Comparison of ENCODE assay signal across 15 cellular contexts in genomic region chr16:87321336-87322107, GRCh38. TPM values are rescaled to one million over a fixed set of nuclear protein-coding genes. Genes with fewer than 3 reads are reported as not detected.
A peak's percentile ranks its signal among the peaks of the same experiment; 100 is the strongest.
DNase-seq lines count a peak whose midpoint lies in the region; ATAC-seq and TF ChIP-seq lines count a peak whose summit lies in the region.
"Had no signal": no experiment of that assay in that cellular context is flagged by ENCODE, and none has a peak within 500 bp of the region (broad histone marks: within the 10 kb centered on the region; RNA-seq: fewer than 3 reads in every experiment).

No MANE protein-coding gene starts in this region.

- H3K27me3 Mint-ChIP-seq in activated naive CD4-positive, alpha-beta T cell treated with anti-CD3 and anti-CD28 coated beads for 36 hours (ENCODE audit: low read depth) = no peaks in the 10 kb centered on the region
- no peaks in the 10 kb centered on the region for H3K27me3 Mint-ChIP-seq in activated naive CD8-positive, alpha-beta T cell treated with anti-CD3 and anti-CD28 coated beads, Interleukin-2, amount 50 U/mL, for 24 hours
- H3K27me3 Mint-ChIP-seq in neural crest cell (ENCODE audit: low read depth) = no peaks in the 10 kb centered on the region
- H3K27me3 Mint-ChIP-seq in activated CD4-positive, alpha-beta T cell treated with anti-CD3 and anti-CD28 coated beads, Interleukin-2, amount 10 ng/mL, durations not matched to agents 24 days and 14 days = no peaks in the 10 kb centered on the region

- no peaks in the 10 kb centered on the region for H3K9me3 Mint-ChIP-seq in activated naive CD4-positive, alpha-beta T cell treated with anti-CD3 and anti-CD28 coated beads for 36 hours
- no peaks in the 10 kb centered on the region for H3K9me3 Mint-ChIP-seq in activated naive CD8-positive, alpha-beta T cell treated with anti-CD3 and anti-CD28 coated beads, Interleukin-2, amount 50 U/mL, for 24 hours
- no peaks in the 10 kb centered on the region for H3K9me3 Mint-ChIP-seq in neural crest cell
- no peaks in the 10 kb centered on the region for H3K9me3 Mint-ChIP-seq in activated CD4-positive, alpha-beta T cell treated with anti-CD3 and anti-CD28 coated beads, Interleukin-2, amount 10 ng/mL, durations not matched to agents 24 days and 14 days

- no peak for DNase-seq in activated naive CD4-positive, alpha-beta T cell treated with anti-CD3 and anti-CD28 coated beads for 36 hours
- no peak for DNase-seq in activated naive CD4-positive, alpha-beta T cell treated with Interleukin-2 at 50 U/mL for 16 hours
- DNase-seq in NCI-H2171 (lab: John Stamatoyannopoulos, UW) (peak; percentile 56), neural crest cell (ENCODE audit: low read depth, low spot score) (no peak), GDM1 (lab: John Stamatoyannopoulos, UW) (no peak), epidermal melanocyte (ENCODE audit: insufficient read length, low spot score) (no peak)
- DNase-seq in activated naive CD8-positive, alpha-beta T cell treated with anti-CD3 and anti-CD28 coated beads, Interleukin-2, amount 50 U/mL, for 24 hours = no peak
- no peak for DNase-seq in activated CD4-positive, alpha-beta T cell treated with anti-CD3 and anti-CD28 coated beads, Interleukin-2, amount 10 ng/mL, durations not matched to agents 24 days and 14 days
- DNase-seq: 8988T, DMS53, HCEC 1CT, NCI-H1436 treated with DMSO at 0.1 percent for 48 hours, NCI-H446 treated with DMSO at 0.1 percent for 48 hours, Peyer's patch, SHP77 treated with DMSO at 0.1 percent for 48 hours had no signal

- CTCF ChIA-PET in activated naive CD4-positive, alpha-beta T cell treated with anti-CD3 and anti-CD28 coated beads for 36 hours (lab: Charles Lee) = interaction anchor here (0.8 kb wide), 1 partner anchor 10 kb away, joined by 3 read pairs; no protein-coding TSS in a partner anchor

- peak overlapping the region; percentile 19 for H3K27ac Mint-ChIP-seq in activated naive CD4-positive, alpha-beta T cell treated with anti-CD3 and anti-CD28 coated beads for 36 hours
- peak overlapping the region; percentile 52 for H3K27ac Mint-ChIP-seq in activated naive CD8-positive, alpha-beta T cell treated with anti-CD3 and anti-CD28 coated beads, Interleukin-2, amount 50 U/mL, for 24 hours
- peak overlapping the region; percentile 57 for H3K27ac Mint-ChIP-seq in neural crest cell (ENCODE audit: unreplicated experiment)
- no peak overlapping the region for H3K27ac Mint-ChIP-seq in activated CD4-positive, alpha-beta T cell treated with anti-CD3 and anti-CD28 coated beads, Interleukin-2, amount 10 ng/mL, durations not matched to agents 24 days and 14 days

- intact Hi-C loops in activated naive CD4-positive, alpha-beta T cell treated with anti-CD3 and anti-CD28 coated beads for 36 hours (cut with micrococcal nuclease) = no loop called here
- intact Hi-C loops in activated CD4-positive, alpha-beta T cell treated with anti-CD3 and anti-CD28 coated beads, Interleukin-2, amount 10 ng/mL, durations not matched to agents 24 days and 14 days (cut with micrococcal nuclease) = no loop called here

- peaks cover 13% of the 10 kb centered on the region for H3K36me3 Mint-ChIP-seq in activated naive CD4-positive, alpha-beta T cell treated with anti-CD3 and anti-CD28 coated beads for 36 hours (ENCODE audit: low read depth)
- H3K36me3 Mint-ChIP-seq in activated naive CD8-positive, alpha-beta T cell treated with anti-CD3 and anti-CD28 coated beads, Interleukin-2, amount 50 U/mL, for 24 hours (ENCODE audit: low read depth) = peaks cover 16% of the 10 kb centered on the region
- no peaks in the 10 kb centered on the region for H3K36me3 Mint-ChIP-seq in neural crest cell (ENCODE audit: low read depth)
- H3K36me3 Mint-ChIP-seq in activated CD4-positive, alpha-beta T cell treated with anti-CD3 and anti-CD28 coated beads, Interleukin-2, amount 10 ng/mL, durations not matched to agents 24 days and 14 days (ENCODE audit: low read depth) = peaks cover 7% of the 10 kb centered on the region

- no peak for TF ChIP-seq CTCF in neural crest cell (conservative IDR thresholded peaks at IDR 0.05)

- no peak for ATAC-seq in activated naive CD8-positive, alpha-beta T cell treated with anti-CD3 and anti-CD28 coated beads, Interleukin-2, amount 50 U/mL, for 24 hours

- H3K4me1 Mint-ChIP-seq in activated naive CD4-positive, alpha-beta T cell treated with anti-CD3 and anti-CD28 coated beads for 36 hours (ENCODE audit: low read depth) = peaks cover 15% of the 10 kb centered on the region
- H3K4me1 Mint-ChIP-seq in activated naive CD8-positive, alpha-beta T cell treated with anti-CD3 and anti-CD28 coated beads, Interleukin-2, amount 50 U/mL, for 24 hours = peaks cover 14% of the 10 kb centered on the region
- H3K4me1 Mint-ChIP-seq in neural crest cell = peaks cover 13% of the 10 kb centered on the region
- H3K4me1 Mint-ChIP-seq in activated CD4-positive, alpha-beta T cell treated with anti-CD3 and anti-CD28 coated beads, Interleukin-2, amount 10 ng/mL, durations not matched to agents 24 days and 14 days = peaks cover 17% of the 10 kb centered on the region

- no peak overlapping the region for H3K4me3 Mint-ChIP-seq in activated naive CD4-positive, alpha-beta T cell treated with anti-CD3 and anti-CD28 coated beads for 36 hours
- H3K4me3 Mint-ChIP-seq in activated naive CD8-positive, alpha-beta T cell treated with anti-CD3 and anti-CD28 coated beads, Interleukin-2, amount 50 U/mL, for 24 hours = no peak overlapping the region
- no peak overlapping the region for H3K4me3 Mint-ChIP-seq in neural crest cell
- H3K4me3 Mint-ChIP-seq in activated CD4-positive, alpha-beta T cell treated with anti-CD3 and anti-CD28 coated beads, Interleukin-2, amount 10 ng/mL, durations not matched to agents 24 days and 14 days = no peak overlapping the region

RNA-seq across cellular contexts. Expression of gene C16orf95, which starts 4.3 kb away (rescaled TPM):
- 10 to 100 TPM; 17.2 to 23.4 TPM for total RNA-seq in activated naive CD4-positive, alpha-beta T cell treated with anti-CD3 and anti-CD28 coated beads for 36 hours
- total RNA-seq in neural crest cell = 6.8 and 8.8 TPM in 2 replicates
- total RNA-seq in activated CD4-positive, alpha-beta T cell treated with anti-CD3 and anti-CD28 coated beads, Interleukin-2, amount 10 ng/mL, durations not matched to agents 24 days and 14 days = 10.9 and 11.1 TPM in 2 replicates
